Comparison of ENCODE assay signal across 21 cellular contexts in genomic region chr6:1631251-1631650, GRCh38. TPM values are rescaled to one million over a fixed set of nuclear protein-coding genes. Genes with fewer than 3 reads are reported as not detected.
"Had no signal": no experiment of that assay in that cellular context is flagged by ENCODE, and none has a peak within 500 bp of the region (broad histone marks: within the 10 kb centered on the region; RNA-seq: fewer than 3 reads in every experiment).

No MANE protein-coding gene starts in this region.

- H3K9me3 ChIP-seq: gastrocnemius medialis, left lung, ovary, suprapubic skin, transverse colon, vagina had no signal

- H3K4me1 ChIP-seq: gastrocnemius medialis, left lung, suprapubic skin, transverse colon had no signal

- H3K27me3 ChIP-seq: ovary, vagina had no signal

- H3K36me3 ChIP-seq: gastrocnemius medialis, left lung, ovary, suprapubic skin, transverse colon, vagina had no signal

- H3K27ac ChIP-seq: epithelial cell of prostate, gastrocnemius medialis, left lung, ovary, skin epidermis, suprapubic skin, transverse colon, vagina had no signal

- ATAC-seq: effector memory CD8-positive, alpha-beta T cell; gastrocnemius medialis; left lung; naive thymus-derived CD8-positive, alpha-beta T cell; stimulated activated naive CD8-positive, alpha-beta T cell treated with anti-CD3 and anti-CD28 coated beads, Interleukin-15, amount 100 ng/mL, for 72 hours had no signal

- DNase-seq: cortex of kidney; effector memory CD8-positive, alpha-beta T cell; foreskin fibroblast; gastrocnemius medialis; left cardiac atrium; left lung; mesenchymal stem cell; naive thymus-derived CD8-positive, alpha-beta T cell; occipital lobe; ovary; retina; stimulated activated CD4-positive, alpha-beta T cell treated with anti-CD3 and anti-CD28 coated beads, Interleukin-15, amount 100 ng/mL, for 24 hours; stimulated activated CD4-positive, alpha-beta T cell treated with anti-CD3 and anti-CD28 coated beads, Interleukin-4, amount 100 ng/mL, for 1 hour; stimulated activated CD8-positive, alpha-beta memory T cell treated with anti-CD3 and anti-CD28 coated beads, Interleukin-4, amount 100 ng/mL, for 48 hours; stimulated activated naive CD4-positive, alpha-beta T cell; stimulated activated naive CD8-positive, alpha-beta T cell treated with anti-CD3 and anti-CD28 coated beads, Interleukin-15, amount 100 ng/mL, for 72 hours; transverse colon had no signal

- H3K4me3 ChIP-seq: gastrocnemius medialis, left lung, ovary, skin epidermis, suprapubic skin, transverse colon, vagina had no signal

RNA-seq across cellular contexts. Expression of gene FOXC1, which starts 21.5 kb away (rescaled TPM):
- total RNA-seq: naive thymus-derived CD8-positive, alpha-beta T cell had no signal
